In the genomic region with DNA sequence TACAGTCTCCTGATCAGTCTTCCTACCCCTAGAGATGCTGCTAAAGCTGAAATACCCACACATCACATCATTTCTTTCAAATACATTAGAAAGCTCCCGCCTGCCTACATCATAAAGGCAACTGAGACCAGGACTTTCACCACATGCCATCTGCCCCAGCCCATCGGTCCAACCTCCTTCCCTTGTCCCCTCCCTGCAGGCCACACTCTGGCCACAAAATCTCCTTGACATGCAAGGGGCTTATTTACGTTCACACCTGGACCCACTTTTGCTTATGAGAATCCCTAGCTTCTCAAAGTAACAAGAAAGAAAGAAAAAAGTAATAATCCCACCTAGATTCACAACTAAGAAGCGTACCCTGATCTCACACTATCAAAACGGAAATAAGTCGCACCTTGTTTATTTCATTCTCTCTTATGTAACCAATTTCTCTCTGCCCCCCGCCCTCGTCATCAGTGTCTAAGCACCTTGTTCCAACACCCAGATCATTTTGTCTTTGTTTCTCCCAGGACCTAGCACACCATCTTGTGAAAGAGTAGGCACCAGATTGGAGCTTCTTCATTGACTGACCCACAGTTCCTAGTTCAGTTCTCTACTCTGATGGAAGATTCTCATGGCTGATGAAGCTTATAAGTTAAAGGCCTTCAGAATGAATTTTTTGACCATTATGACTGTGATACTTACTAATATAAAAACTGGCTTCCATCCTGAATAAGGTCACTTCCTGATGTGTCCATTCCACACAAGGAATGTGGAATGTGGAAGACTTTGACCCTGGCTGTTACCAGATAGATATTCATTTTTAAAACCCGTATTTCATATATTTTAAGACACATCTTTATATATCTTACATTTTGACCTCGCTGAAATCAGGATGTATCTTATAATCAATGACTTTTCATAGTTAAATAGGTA, we compare ENCODE assay signal across 1 cellular context.
TF ChIP-seq lines count a peak whose summit lies in the region.

No MANE protein-coding gene starts in this region.

TF ChIP-seq in IMR-90, 13 proteins besides CTCF, POLR2A, EP300 and RAD21 (continued from another document):
- TF ChIP-seq, protein P1, sequence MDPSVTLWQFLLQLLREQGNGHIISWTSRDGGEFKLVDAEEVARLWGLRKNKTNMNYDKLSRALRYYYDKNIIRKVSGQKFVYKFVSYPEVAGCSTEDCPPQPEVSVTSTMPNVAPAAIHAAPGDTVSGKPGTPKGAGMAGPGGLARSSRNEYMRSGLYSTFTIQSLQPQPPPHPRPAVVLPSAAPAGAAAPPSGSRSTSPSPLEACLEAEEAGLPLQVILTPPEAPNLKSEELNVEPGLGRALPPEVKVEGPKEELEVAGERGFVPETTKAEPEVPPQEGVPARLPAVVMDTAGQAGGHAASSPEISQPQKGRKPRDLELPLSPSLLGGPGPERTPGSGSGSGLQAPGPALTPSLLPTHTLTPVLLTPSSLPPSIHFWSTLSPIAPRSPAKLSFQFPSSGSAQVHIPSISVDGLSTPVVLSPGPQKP (IDR thresholded peaks at IDR 0.05; ENCODE audit: borderline replicate concordance, low read depth, low read length) = no peak
- TF ChIP-seq RFX5 (IDR thresholded peaks at IDR 0.05; ENCODE audit: low read depth, low read length) = no peak
- no peak for TF ChIP-seq FOS (IDR thresholded peaks at IDR 0.05; ENCODE audit: low read depth, low read length)
- TF ChIP-seq, protein P2, sequence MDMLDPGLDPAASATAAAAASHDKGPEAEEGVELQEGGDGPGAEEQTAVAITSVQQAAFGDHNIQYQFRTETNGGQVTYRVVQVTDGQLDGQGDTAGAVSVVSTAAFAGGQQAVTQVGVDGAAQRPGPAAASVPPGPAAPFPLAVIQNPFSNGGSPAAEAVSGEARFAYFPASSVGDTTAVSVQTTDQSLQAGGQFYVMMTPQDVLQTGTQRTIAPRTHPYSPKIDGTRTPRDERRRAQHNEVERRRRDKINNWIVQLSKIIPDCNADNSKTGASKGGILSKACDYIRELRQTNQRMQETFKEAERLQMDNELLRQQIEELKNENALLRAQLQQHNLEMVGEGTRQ (IDR thresholded peaks at IDR 0.05; ENCODE audit: low read depth, low read length) = no peak
- TF ChIP-seq MAZ (IDR thresholded peaks at IDR 0.05; ENCODE audit: borderline replicate concordance, low read depth, low read length) = no peak
- TF ChIP-seq CHD1 (IDR thresholded peaks at IDR 0.05; ENCODE audit: low read depth, low read length) = no peak
